Comparison of ENCODE assay signal across 14 cellular contexts in genomic region chr10:22665329-22665728, GRCh38.
"Had no signal": no experiment of that assay in that cellular context is flagged by ENCODE, and none has a peak within 500 bp of the region (broad histone marks: within the 10 kb centered on the region; RNA-seq: fewer than 3 reads in every experiment).

No MANE protein-coding gene starts in this region.

- H3K36me3 ChIP-seq: tibial artery had no signal

- H3K27ac ChIP-seq: hepatocyte, parathyroid adenoma, tibial artery had no signal

- H3K4me1 ChIP-seq: parathyroid adenoma had no signal

- H3K27me3 ChIP-seq: hepatocyte, tibial artery had no signal

- H3K27me3 Mint-ChIP-seq: brain; dendritic cell treated with granulocyte-macrophage colony-stimulating factor and Interleukin-4, amounts not matched to agents 40 ng/mL and 50 ng/mL, for 4 days had no signal

- H3K9me3 Mint-ChIP-seq: brain; dendritic cell treated with granulocyte-macrophage colony-stimulating factor and Interleukin-4, amounts not matched to agents 40 ng/mL and 50 ng/mL, for 4 days had no signal

- DNase-seq: activated CD4-positive, alpha-beta T cell treated with anti-CD3 and anti-CD28 coated beads for 1 hour; activated gamma-delta T cell treated with Interleukin-2 at 50 U/mL for 16 hours; amniotic stem cell; erythroblast; kidney glomerular epithelial cell; retina; stimulated activated CD4-positive, alpha-beta T cell treated with anti-CD3 and anti-CD28 coated beads, Interleukin-15, amount 100 ng/mL, for 24 hours; stimulated activated CD4-positive, alpha-beta T cell treated with anti-CD3 and anti-CD28 coated beads, Interleukin-4, amount 100 ng/mL, for 24 hours; T-helper 9 cell; tibial artery had no signal

- H3K36me3 Mint-ChIP-seq: brain had no signal

- H3K4me3 ChIP-seq: hepatocyte, tibial artery had no signal

- H3K4me3 Mint-ChIP-seq: brain; dendritic cell treated with granulocyte-macrophage colony-stimulating factor and Interleukin-4, amounts not matched to agents 40 ng/mL and 50 ng/mL, for 4 days had no signal

- H3K27ac Mint-ChIP-seq: brain; dendritic cell treated with granulocyte-macrophage colony-stimulating factor and Interleukin-4, amounts not matched to agents 40 ng/mL and 50 ng/mL, for 4 days had no signal

- H3K9me3 ChIP-seq: tibial artery had no signal
